Comparison of ENCODE assay signal across 10 cellular contexts in genomic region chr2:138421315-138421970, GRCh38.
DNase-seq lines count a peak whose midpoint lies in the region; ATAC-seq and TF ChIP-seq lines count a peak whose summit lies in the region.
"Had no signal": no experiment of that assay in that cellular context is flagged by ENCODE, and none has a peak within 500 bp of the region (broad histone marks: within the 10 kb centered on the region; RNA-seq: fewer than 3 reads in every experiment).

No MANE protein-coding gene starts in this region.

- H3K36me3 ChIP-seq in HEK293 (ENCODE audit: control insufficient read depth in 2 of 2, insufficient read depth in 1 of 2, low read length in 2 of 2) (no peaks in the 10 kb centered on the region), skeletal muscle satellite cell (ENCODE audit: insufficient read depth, low read length) (no peaks in the 10 kb centered on the region)

- H3K9me3 ChIP-seq in HEK293 (ENCODE audit: control insufficient read depth, insufficient read depth, low read depth, low read length): no peaks in the 10 kb centered on the region
- H3K9me3 ChIP-seq in skeletal muscle satellite cell (replicated peaks; ENCODE audit: low read length): no peaks in the 10 kb centered on the region

- H3K27me3 ChIP-seq in skeletal muscle satellite cell (ENCODE audit: control insufficient read depth, insufficient read depth, low read length): no peaks in the 10 kb centered on the region
- H3K27me3 ChIP-seq: stomach had no signal

- H3K4me1 Mint-ChIP-seq in activated T-cell treated with anti-CD3 and anti-CD28 coated beads, Interleukin-2, amount 50 U/mL, for 72 hours (ENCODE audit: low read depth): no peaks in the 10 kb centered on the region
- no peaks in the 10 kb centered on the region for H3K4me1 Mint-ChIP-seq in activated CD4-positive, alpha-beta T cell treated with anti-CD3 and anti-CD28 coated beads, Interleukin-2, amount 10 ng/mL, durations not matched to agents 7 days and 5 days
- H3K4me1 Mint-ChIP-seq: CD8-positive, alpha-beta memory T cell had no signal

- TF ChIP-seq CTCF in HEK293 (tag by site-specific recombination; IDR thresholded peaks at IDR 0.05) (no peak), fibroblast of the aortic adventitia (IDR thresholded peaks at IDR 0.05; ENCODE audit: insufficient read depth, low read length) (no peak)

- H3K4me2 ChIP-seq in skeletal muscle satellite cell (ENCODE audit: low read length): peak overlapping the region; percentile 45

- no peaks in the 10 kb centered on the region for H3K27me3 Mint-ChIP-seq in activated T-cell treated with anti-CD3 and anti-CD28 coated beads, Interleukin-2, amount 50 U/mL, for 72 hours (ENCODE audit: low read depth)
- peaks cover 2% of the 10 kb centered on the region for H3K27me3 Mint-ChIP-seq in activated CD4-positive, alpha-beta T cell treated with anti-CD3 and anti-CD28 coated beads, Interleukin-2, amount 10 ng/mL, durations not matched to agents 7 days and 5 days
- H3K27me3 Mint-ChIP-seq: CD8-positive, alpha-beta memory T cell had no signal

- no peak overlapping the region for H3K27ac Mint-ChIP-seq in activated T-cell treated with anti-CD3 and anti-CD28 coated beads, Interleukin-2, amount 50 U/mL, for 72 hours
- H3K27ac Mint-ChIP-seq in activated CD4-positive, alpha-beta T cell treated with anti-CD3 and anti-CD28 coated beads, Interleukin-2, amount 10 ng/mL, durations not matched to agents 7 days and 5 days: no peak overlapping the region
- H3K27ac Mint-ChIP-seq: CD8-positive, alpha-beta memory T cell had no signal

- DNase-seq in SW480 (ENCODE audit: low spot score) (peak; percentile 46), fibroblast of the aortic adventitia (ENCODE audit: low read depth) (peak; percentile 41)
- no peak for DNase-seq in activated T-cell treated with anti-CD3 and anti-CD28 coated beads, Interleukin-2, amount 50 U/mL, for 72 hours
- DNase-seq in activated CD4-positive, alpha-beta T cell treated with anti-CD3 and anti-CD28 coated beads, Interleukin-2, amount 10 ng/mL, durations not matched to agents 7 days and 5 days: no peak
- DNase-seq: CD8-positive, alpha-beta memory T cell; NCI-H1105 treated with DMSO at 0.1 percent for 48 hours; stomach had no signal

- H3K9me3 Mint-ChIP-seq in activated T-cell treated with anti-CD3 and anti-CD28 coated beads, Interleukin-2, amount 50 U/mL, for 72 hours: peaks cover 6 to 12% of the 10 kb centered on the region in 2 donors
- peaks cover 9% of the 10 kb centered on the region for H3K9me3 Mint-ChIP-seq in activated CD4-positive, alpha-beta T cell treated with anti-CD3 and anti-CD28 coated beads, Interleukin-2, amount 10 ng/mL, durations not matched to agents 7 days and 5 days

- no peak overlapping the region for H3K27ac ChIP-seq in HEK293 (ENCODE audit: extremely low read depth, low read depth, low read length)
- H3K27ac ChIP-seq: stomach had no signal

- peaks cover 9% of the 10 kb centered on the region for H3K4me1 ChIP-seq in HEK293 (ENCODE audit: control insufficient read depth, insufficient read depth, low read length)
- peaks cover 16% of the 10 kb centered on the region for H3K4me1 ChIP-seq in skeletal muscle satellite cell (ENCODE audit: control insufficient read depth, insufficient read depth, low read length)

- H3K4me3 ChIP-seq in HEK293 (ENCODE audit: low read depth, low read length) (no peak overlapping the region), fibroblast of the aortic adventitia (ENCODE audit: low read depth, low read length) (no peak overlapping the region), skeletal muscle satellite cell (ENCODE audit: low read length) (peak overlapping the region; percentile 9)
- H3K4me3 ChIP-seq: stomach had no signal

- no peak for ATAC-seq in activated T-cell treated with anti-CD3 and anti-CD28 coated beads, Interleukin-2, amount 50 U/mL, for 72 hours (replicated peaks in 1 of 2)
- ATAC-seq in HG03378 (IDR thresholded peaks at IDR 0.05; ENCODE audit: unreplicated experiment): no peak

- no peak overlapping the region for H3K9ac ChIP-seq in skeletal muscle satellite cell (ENCODE audit: low read depth, low read length)

- H3K4me3 Mint-ChIP-seq in activated T-cell treated with anti-CD3 and anti-CD28 coated beads, Interleukin-2, amount 50 U/mL, for 72 hours: no peak overlapping the region
- no peak overlapping the region for H3K4me3 Mint-ChIP-seq in activated CD4-positive, alpha-beta T cell treated with anti-CD3 and anti-CD28 coated beads, Interleukin-2, amount 10 ng/mL, durations not matched to agents 7 days and 5 days
- H3K4me3 Mint-ChIP-seq: CD8-positive, alpha-beta memory T cell had no signal

- POLR2A ChIA-PET in HEK293 (lab: Yijun Ruan, JAX): no interaction called here
- POLR2A ChIA-PET in activated CD4-positive, alpha-beta T cell treated with anti-CD3 and anti-CD28 coated beads, Interleukin-2, amount 10 ng/mL, durations not matched to agents 7 days and 5 days (lab: Charles Lee): no interaction called here

- peaks cover 5% of the 10 kb centered on the region in 2 donors for H3K36me3 Mint-ChIP-seq in activated T-cell treated with anti-CD3 and anti-CD28 coated beads, Interleukin-2, amount 50 U/mL, for 72 hours (ENCODE audit: insufficient read depth in 2 of 2)
- no peaks in the 10 kb centered on the region for H3K36me3 Mint-ChIP-seq in activated CD4-positive, alpha-beta T cell treated with anti-CD3 and anti-CD28 coated beads, Interleukin-2, amount 10 ng/mL, durations not matched to agents 7 days and 5 days (ENCODE audit: low read depth)

- CTCF ChIA-PET in HEK293 (lab: Yijun Ruan, JAX): interaction anchor here (0.6 to 1.4 kb wide), 3 partner anchors 10 to 48 kb away, joined by 3 to 5 read pairs (median 5); no protein-coding TSS in a partner anchor
- CTCF ChIA-PET in activated CD4-positive, alpha-beta T cell treated with anti-CD3 and anti-CD28 coated beads, Interleukin-2, amount 10 ng/mL, durations not matched to agents 7 days and 5 days (lab: Charles Lee): no interaction called here

TF ChIP-seq in HEK293, 187 proteins besides CTCF, POLR2A, EP300 and RAD21:
- TF ChIP-seq OSR2 (tag by site-specific recombination; IDR thresholded peaks at IDR 0.05): no peak
- TF ChIP-seq KLF8 (tag by site-specific recombination; IDR thresholded peaks at IDR 0.05): 0 out of 2 replicates have a peak, but pooled peaks have one; percentile 25
- TF ChIP-seq ZNF544 (tag by site-specific recombination; IDR thresholded peaks at IDR 0.05): no peak
- no peak for TF ChIP-seq PRDM6 (tag by site-specific recombination; IDR thresholded peaks at IDR 0.05)
- TF ChIP-seq ZNF350 (tag by site-specific recombination; IDR thresholded peaks at IDR 0.05): peak; percentile 61; the same call in 1 of the 2 replicates
- TF ChIP-seq ZNF639 (tag by site-specific recombination; IDR thresholded peaks at IDR 0.05): peak; percentile 55; the same call in 1 of the 2 replicates
- no peak for TF ChIP-seq WT1 (tag by site-specific recombination; IDR thresholded peaks at IDR 0.05)

Comparison
In these comparisons a context has a peak if more than half of its experiments do, and no peak if none do; other contexts are left out.
1. DNase-seq: peak in SW480 (single experiment) and fibroblast of the aortic adventitia (single experiment); none in activated T-cell treated with anti-CD3 and anti-CD28 coated beads, Interleukin-2, amount 50 U/mL, for 72 hours (0 of 2) and activated CD4-positive, alpha-beta T cell treated with anti-CD3 and anti-CD28 coated beads, Interleukin-2, amount 10 ng/mL, durations not matched to agents 7 days and 5 days (single experiment).